35 cellular contexts compared by ENCODE assay signal in the genomic region with DNA sequence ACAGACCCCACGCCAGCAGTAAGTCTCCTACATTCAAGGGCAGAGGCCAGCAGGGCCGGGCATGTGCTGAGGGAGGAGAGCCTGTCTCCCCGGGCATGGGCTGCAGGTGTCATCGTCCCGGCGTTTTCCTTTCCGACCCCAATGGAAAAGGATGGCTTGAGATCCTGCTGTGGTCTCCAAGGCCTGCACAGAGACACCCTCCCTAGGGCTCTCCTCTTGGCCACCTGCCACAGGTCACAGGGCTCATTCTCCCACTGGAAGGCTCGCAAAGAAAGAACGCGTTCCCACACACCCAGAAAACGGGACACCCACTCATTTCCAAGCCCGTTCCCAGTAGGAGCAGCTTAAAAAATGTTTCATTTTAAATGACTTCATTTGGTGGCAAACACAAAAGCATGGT. TPM values are rescaled to one million over a fixed set of nuclear protein-coding genes. Genes with fewer than 3 reads are reported as not detected.
"Had no signal": no experiment of that assay in that cellular context is flagged by ENCODE, and none has a peak within 500 bp of the region (broad histone marks: within the 10 kb centered on the region; RNA-seq: fewer than 3 reads in every experiment).

No MANE protein-coding gene starts in this region.

- H3K4me3 ChIP-seq: adrenal gland, body of pancreas, breast epithelium had no signal

- H3K27me3 Mint-ChIP-seq: activated CD4-positive, alpha-beta memory T cell treated with anti-CD3 and anti-CD28 coated beads for 36 hours had no signal

- DNase-seq: activated B cell treated with CpG ODN at 0.5 μM for 24 hours; activated CD4-positive, alpha-beta memory T cell treated with anti-CD3 and anti-CD28 coated beads for 36 hours; activated CD4-positive, alpha-beta T cell treated with anti-CD3 and anti-CD28 coated beads for 4 hours; activated CD4-positive, alpha-beta T cell treated with anti-CD3 and anti-CD28 coated beads, Interleukin-2, amount 50 U/mL, for 1 hour; activated CD4-positive, CD25-positive, alpha-beta regulatory T cell treated with anti-CD3 and anti-CD28 coated beads, Interleukin-2, amount 50 U/mL, for 72 hours; activated CD8-positive, alpha-beta memory T cell treated with anti-CD3 and anti-CD28 coated beads, Interleukin-2, amount 50 U/mL, for 4 hours; activated gamma-delta T cell treated with Interleukin-2 at 50 U/mL for 16 hours; activated naive CD4-positive, alpha-beta T cell treated with anti-CD3 and anti-CD28 coated beads for 36 hours; activated T-cell treated with anti-CD3 and anti-CD28 coated beads for 4 hours; activated T-cell treated with anti-CD3 and anti-CD28 coated beads, Interleukin-2, amount 50 U/mL, for 4 hours; adrenal gland; body of pancreas; MM.1S; MV-4-11; NCI-H1092; NCI-H1436 treated with DMSO at 0.1 percent for 48 hours; NCI-H1694 treated with DMSO at 0.1 percent for 48 hours; NCI-H2029; NCI-H345; NCI-H524 treated with DMSO at 0.1 percent for 48 hours; SIG-M5; SW 1271; T-helper 1 cell; T-helper 2 cell; T-helper 9 cell had no signal

- ATAC-seq: activated naive CD4-positive, alpha-beta T cell treated with anti-CD3 and anti-CD28 coated beads, Interleukin-2, amount 50 U/mL, for 72 hours; activated T-cell treated with anti-CD3 and anti-CD28 coated beads, Interleukin-2, amount 50 U/mL, for 4 hours; body of pancreas; Panc1 had no signal

- H3K9ac ChIP-seq: KMS-11 had no signal

- H3K9me3 ChIP-seq: adrenal gland, body of pancreas, breast epithelium had no signal

- H3K27ac ChIP-seq: adrenal gland, body of pancreas, breast epithelium, KMS-11, VCaP had no signal

- H3K4me1 ChIP-seq: adrenal gland, body of pancreas, breast epithelium had no signal

- H3K27me3 ChIP-seq: body of pancreas, breast epithelium had no signal

- H3K27ac Mint-ChIP-seq: activated B cell treated with CpG ODN at 0.5 μM for 24 hours; activated CD4-positive, alpha-beta memory T cell treated with anti-CD3 and anti-CD28 coated beads for 36 hours; activated naive CD4-positive, alpha-beta T cell treated with anti-CD3 and anti-CD28 coated beads for 36 hours; activated naive CD4-positive, alpha-beta T cell treated with anti-CD3 and anti-CD28 coated beads, Interleukin-2, amount 50 U/mL, for 72 hours; activated T-helper 1 cell treated with anti-CD3 and anti-CD28 coated beads, Interleukin-12 subunit alpha, Interleukin-12 subunit beta, Interleukin-2, Interleukin-4 antibody, amounts not matched to agents 30 ng/mL and 10 ng/mL and 1 ng/mL, durations not matched to agents 14 hours and 24 hours and 36 hours had no signal

- H3K4me3 Mint-ChIP-seq: activated B cell treated with CpG ODN at 0.5 μM for 24 hours; activated CD4-positive, alpha-beta memory T cell treated with anti-CD3 and anti-CD28 coated beads for 36 hours; activated naive CD4-positive, alpha-beta T cell treated with anti-CD3 and anti-CD28 coated beads for 36 hours; activated T-cell treated with anti-CD3 and anti-CD28 coated beads, Interleukin-2, amount 50 U/mL, for 4 hours; activated T-helper 1 cell treated with anti-CD3 and anti-CD28 coated beads, Interleukin-12 subunit alpha, Interleukin-12 subunit beta, Interleukin-2, Interleukin-4 antibody, amounts not matched to agents 30 ng/mL and 10 ng/mL and 1 ng/mL, durations not matched to agents 14 hours and 24 hours and 36 hours had no signal

- H3K36me3 ChIP-seq: adrenal gland, breast epithelium had no signal

- H3K9me3 Mint-ChIP-seq: activated B cell treated with CpG ODN at 0.5 μM for 24 hours; activated CD4-positive, alpha-beta memory T cell treated with anti-CD3 and anti-CD28 coated beads for 36 hours; activated naive CD4-positive, alpha-beta T cell treated with anti-CD3 and anti-CD28 coated beads for 36 hours; activated T-cell treated with anti-CD3 and anti-CD28 coated beads, Interleukin-2, amount 50 U/mL, for 4 hours; activated T-helper 1 cell treated with anti-CD3 and anti-CD28 coated beads, Interleukin-12 subunit alpha, Interleukin-12 subunit beta, Interleukin-2, Interleukin-4 antibody, amounts not matched to agents 30 ng/mL and 10 ng/mL and 1 ng/mL, durations not matched to agents 14 hours and 24 hours and 36 hours had no signal

- H3K4me2 ChIP-seq: KMS-11 had no signal

- H3K36me3 Mint-ChIP-seq: activated CD4-positive, alpha-beta memory T cell treated with anti-CD3 and anti-CD28 coated beads for 36 hours; activated naive CD4-positive, alpha-beta T cell treated with anti-CD3 and anti-CD28 coated beads, Interleukin-2, amount 50 U/mL, for 72 hours had no signal

RNA-seq across cellular contexts. Expression of a gene that starts 41.0 kb away (rescaled TPM):
- total RNA-seq: activated B cell treated with CpG ODN at 0.5 μM for 24 hours; activated CD4-positive, alpha-beta memory T cell treated with anti-CD3 and anti-CD28 coated beads for 36 hours; activated naive CD4-positive, alpha-beta T cell treated with anti-CD3 and anti-CD28 coated beads for 36 hours; activated naive CD4-positive, alpha-beta T cell treated with anti-CD3 and anti-CD28 coated beads, Interleukin-2, amount 50 U/mL, for 72 hours; activated T-cell treated with anti-CD3 and anti-CD28 coated beads, Interleukin-2, amount 50 U/mL, for 4 hours; activated T-helper 1 cell treated with anti-CD3 and anti-CD28 coated beads, Interleukin-12 subunit alpha, Interleukin-12 subunit beta, Interleukin-2, Interleukin-4 antibody, amounts not matched to agents 30 ng/mL and 10 ng/mL and 1 ng/mL, durations not matched to agents 14 hours and 24 hours and 36 hours; astrocyte; body of pancreas; LHCN-M2; NCI-H460; RPMI7951 had no signal
